In genomic region chr19:40472516-40472915, GRCh38 we compare ENCODE assay signal across 1 cellular context.
TF ChIP-seq lines count a peak whose summit lies in the region.

No MANE protein-coding gene starts in this region.

TF ChIP-seq in H1, 55 proteins besides CTCF, POLR2A, EP300 and RAD21:
- TF ChIP-seq CTBP2 (IDR thresholded peaks at IDR 0.05; ENCODE audit: borderline replicate concordance, insufficient read depth, insufficient read length, low read length) (no peak), MAX (IDR thresholded peaks at IDR 0.05) (no peak), CEBPB (IDR thresholded peaks at IDR 0.05; ENCODE audit: low read depth, low read length) (no peak), TEAD4 (IDR thresholded peaks at IDR 0.05; ENCODE audit: low read depth, low read length) (no peak), POU5F1 (IDR thresholded peaks at IDR 0.05; ENCODE audit: low read depth, low read length) (no peak), SP2 (IDR thresholded peaks at IDR 0.05; ENCODE audit: low read length) (no peak), USF2 (IDR thresholded peaks at IDR 0.05; ENCODE audit: low read length) (no peak), CREB1 (IDR thresholded peaks at IDR 0.05) (no peak), EGR1 (IDR thresholded peaks at IDR 0.05; ENCODE audit: borderline replicate concordance, low read depth, low read length) (no peak), E2F6 (IDR thresholded peaks at IDR 0.05) (no peak), CHD2 (IDR thresholded peaks at IDR 0.05; ENCODE audit: low read length) (no peak), MAFK (IDR thresholded peaks at IDR 0.05; ENCODE audit: low read depth, low read length) (no peak), TBP (IDR thresholded peaks at IDR 0.05; ENCODE audit: low read depth, low read length) (no peak), BACH1 (IDR thresholded peaks at IDR 0.05; ENCODE audit: low read length) (no peak), ASH2L (IDR thresholded peaks at IDR 0.05; ENCODE audit: low read length) (no peak)
